In genomic region chr4:77095101-77095826, GRCh38 we compare ENCODE assay signal across 8 cellular contexts. TPM values are rescaled to one million over a fixed set of nuclear protein-coding genes. Genes with fewer than 3 reads are reported as not detected.
DNase-seq lines count a peak whose midpoint lies in the region; ATAC-seq and FAIRE-seq lines count a peak whose summit lies in the region.

No MANE protein-coding gene starts in this region.

- no peak overlapping the region for H3K4me2 ChIP-seq in mesendoderm (ENCODE audit: low read length)

- H3K27ac Mint-ChIP-seq in activated CD4-positive, alpha-beta memory T cell treated with anti-CD3 and anti-CD28 coated beads for 36 hours = no peak overlapping the region

- intact Hi-C loops in activated CD4-positive, alpha-beta memory T cell treated with anti-CD3 and anti-CD28 coated beads for 36 hours (cut with micrococcal nuclease) = loop anchor here (1.0 kb wide), 3 partner anchors 19 to 108 kb away; no protein-coding TSS in a partner anchor

- no peaks in the 10 kb centered on the region for H3K36me3 Mint-ChIP-seq in activated CD4-positive, alpha-beta memory T cell treated with anti-CD3 and anti-CD28 coated beads for 36 hours

- H2BK5ac ChIP-seq in mesendoderm (ENCODE audit: low read length) = no peak overlapping the region

- no peak overlapping the region for H2BK120ac ChIP-seq in mesendoderm (ENCODE audit: low read depth, low read length)

- no peak overlapping the region for H3K23ac ChIP-seq in mesendoderm (ENCODE audit: low read length)

- ATAC-seq in HG03342 (IDR thresholded peaks at IDR 0.05; ENCODE audit: unreplicated experiment) = peak; percentile 99

- CTCF ChIA-PET in activated CD4-positive, alpha-beta memory T cell treated with anti-CD3 and anti-CD28 coated beads for 36 hours (lab: Charles Lee) = interaction anchor here (0.5 to 10.4 kb wide), 53 partner anchors 10 to 691 kb away, joined by 3 to 252 read pairs (median 5); partner anchors contain the start of genes CCNG2 and CCNI

- no peak overlapping the region for H3K4me3 ChIP-seq in mesendoderm (ENCODE audit: low read length)

- H3K27me3 Mint-ChIP-seq in activated CD4-positive, alpha-beta memory T cell treated with anti-CD3 and anti-CD28 coated beads for 36 hours = no peaks in the 10 kb centered on the region

- H3K79me2 ChIP-seq in mesendoderm (ENCODE audit: control insufficient read depth, insufficient read depth, low read length) = no peaks in the 10 kb centered on the region

- DNase-seq in C1 segment of cervical spinal cord (lab: John Stamatoyannopoulos, UW) = peak in 13 of 14 donors; percentile 1 to 67 (median 34)
- DNase-seq in GM19239 (ENCODE audit: insufficient read length, low spot score) = peak; percentile 56
- peak; percentile 51 for DNase-seq in NCI-H526 treated with DMSO at 0.1 percent for 48 hours (lab: John Stamatoyannopoulos, UW)
- peak; percentile 83 for DNase-seq in activated CD4-positive, alpha-beta memory T cell treated with anti-CD3 and anti-CD28 coated beads for 36 hours
- DNase-seq in effector CD8-positive, alpha-beta T cell (lab: John Stamatoyannopoulos, UW) = peak; percentile 23
- peak; percentile 87 for DNase-seq in mesendoderm
- DNase-seq in stimulated activated CD8-positive, alpha-beta memory T cell treated with anti-CD3 and anti-CD28 coated beads, Interleukin-4, amount 100 ng/mL, for 1 hour (ENCODE audit: low read depth in 2 of 2, low spot score in 1 of 2) = peak; percentile 54 to 56

- WGBS in mesendoderm (ENCODE audit: extremely low coverage, insufficient coverage, low lambda C conversion rate) = no CpG with 5 or more reads among the region's 6 CpGs

- H4K8ac ChIP-seq in mesendoderm (ENCODE audit: low read depth, low read length) = no peak overlapping the region

- no peak overlapping the region for H4K5ac ChIP-seq in mesendoderm (ENCODE audit: low read length)

- H3K4me1 ChIP-seq in mesendoderm (ENCODE audit: control insufficient read depth, low read depth, low read length) = peaks cover 2% of the 10 kb centered on the region

- H2AK5ac ChIP-seq in mesendoderm (ENCODE audit: low read length) = no peak overlapping the region

- H3K4me3 Mint-ChIP-seq in activated CD4-positive, alpha-beta memory T cell treated with anti-CD3 and anti-CD28 coated beads for 36 hours = no peak overlapping the region

- peak overlapping the region; percentile 65 for H3K56ac ChIP-seq in mesendoderm (ENCODE audit: low read length)

- H2BK15ac ChIP-seq in mesendoderm (replicated peaks; ENCODE audit: low read depth) = peak overlapping the region; percentile 14

- H3K4ac ChIP-seq in mesendoderm (ENCODE audit: low read depth, low read length) = no peak overlapping the region

- no peak overlapping the region for H3K27ac ChIP-seq in mesendoderm (ENCODE audit: low read depth, low read length)

- H3K4me1 Mint-ChIP-seq in activated CD4-positive, alpha-beta memory T cell treated with anti-CD3 and anti-CD28 coated beads for 36 hours (ENCODE audit: low read depth) = peaks cover 14% of the 10 kb centered on the region

- peak; percentile 90 for FAIRE-seq in GM19239 (lab: Jason Lieb, UNC)

- POLR2A ChIA-PET in activated CD4-positive, alpha-beta memory T cell treated with anti-CD3 and anti-CD28 coated beads for 36 hours (lab: Charles Lee) = no interaction called here

- H3K9me3 Mint-ChIP-seq in activated CD4-positive, alpha-beta memory T cell treated with anti-CD3 and anti-CD28 coated beads for 36 hours = no peaks in the 10 kb centered on the region

- H3K36me3 ChIP-seq in mesendoderm (ENCODE audit: control insufficient read depth, insufficient read depth, low read length) = no peaks in the 10 kb centered on the region

- H3K9ac ChIP-seq in mesendoderm (ENCODE audit: low read length) = no peak overlapping the region

- H3K79me1 ChIP-seq in mesendoderm (ENCODE audit: low read length) = no peaks in the 10 kb centered on the region

- H3K18ac ChIP-seq in mesendoderm (ENCODE audit: low read length) = no peak overlapping the region

- H3K27me3 ChIP-seq in mesendoderm (ENCODE audit: insufficient read depth, low read length, poor library complexity) = no peaks in the 10 kb centered on the region

RNA-seq across cellular contexts. Expression of gene CCNI, which starts 19.5 kb away (rescaled TPM):
- 100 to 1,000 TPM; 259 to 264 TPM for total RNA-seq in activated CD4-positive, alpha-beta memory T cell treated with anti-CD3 and anti-CD28 coated beads for 36 hours
- 171 TPM for polyA plus RNA-seq in mesendoderm (2013, experiment 1 of 2)
- 170 TPM for polyA plus RNA-seq in mesendoderm (2013, experiment 2 of 2)

Comparison
In these comparisons a context has a peak if more than half of its experiments do, and no peak if none do; other contexts are left out.
1. DNase-seq: peak in every context shown above with its lines; median percentile 87 in mesendoderm; 83 in activated CD4-positive, alpha-beta memory T cell treated with anti-CD3 and anti-CD28 coated beads for 36 hours; 56 in GM19239; 55 in stimulated activated CD8-positive, alpha-beta memory T cell treated with anti-CD3 and anti-CD28 coated beads, Interleukin-4, amount 100 ng/mL, for 1 hour; 51 in NCI-H526 treated with DMSO at 0.1 percent for 48 hours; 34 in C1 segment of cervical spinal cord; 23 in effector CD8-positive, alpha-beta T cell.